Comparison of ENCODE assay signal across 11 cellular contexts in genomic region chr12:95200128-95200973, GRCh38. TPM values are rescaled to one million over a fixed set of nuclear protein-coding genes. Genes with fewer than 3 reads are reported as not detected.
A peak's percentile ranks its signal among the peaks of the same experiment; 100 is the strongest.
DNase-seq lines count a peak whose midpoint lies in the region; ATAC-seq, FAIRE-seq and TF ChIP-seq lines count a peak whose summit lies in the region.
"Had no signal": no experiment of that assay in that cellular context is flagged by ENCODE, and none has a peak within 500 bp of the region (broad histone marks: within the 10 kb centered on the region; RNA-seq: fewer than 3 reads in every experiment).

No MANE protein-coding gene starts in this region.

- WGBS in esophagus squamous epithelium, 2 donors, result 29 to 38% methylated on average over 6 of the region's 6 CpGs

- no peak for TF ChIP-seq CTCF in esophagus squamous epithelium (IDR thresholded peaks at IDR 0.05)

- no peaks in the 10 kb centered on the region for H3K36me3 ChIP-seq in esophagus squamous epithelium
- H3K36me3 ChIP-seq: SJCRH30 had no signal

- peak; percentile 63 for FAIRE-seq in GM12891 (lab: Jason Lieb, UNC)

- TF ChIP-seq POLR2A in GM12891 (IDR thresholded peaks at IDR 0.05; ENCODE audit: low read depth, low read length) (no peak), esophagus squamous epithelium (IDR thresholded peaks at IDR 0.05) (no peak)

- H3K4me1 ChIP-seq in esophagus squamous epithelium, result peaks cover 20 to 80% (median 44%) of the 10 kb centered on the region in 3 donors

- intact Hi-C loops in esophagus squamous epithelium (cut with DNase I), result no loop called here
- intact Hi-C loops in sciatic nerve (cut with DNase I), result no loop called here

- peak overlapping the region; percentile 67 to 88 (median 80) for H3K27ac ChIP-seq in esophagus squamous epithelium
- H3K27ac ChIP-seq: SJCRH30 had no signal

- no peaks in the 10 kb centered on the region for H3K27me3 ChIP-seq in esophagus squamous epithelium
- H3K27me3 ChIP-seq: SJCRH30 had no signal

- no peaks in the 10 kb centered on the region for H3K9me3 ChIP-seq in esophagus squamous epithelium
- H3K9me3 ChIP-seq: SJCRH30 had no signal

- DNase-seq in GM12891 (ENCODE audit: insufficient read length, low spot score) (no peak), SK-N-DZ (ENCODE audit: low spot score) (peak; percentile 44), esophagus squamous epithelium (lab: John Stamatoyannopoulos, UW) (no peak), sciatic nerve (ENCODE audit: low spot score) (no peak), UCSD-AML1 (lab: John Stamatoyannopoulos, UW; ENCODE audit: unreplicated experiment) (no peak), nucleus accumbens (lab: John Stamatoyannopoulos, UW) (no peak)
- DNase-seq: aorta; CD4-positive, CD25-positive, alpha-beta regulatory T cell; SJCRH30 had no signal

- peak overlapping the region in 2 of 4 donors; percentile 5 to 37 for H3K4me3 ChIP-seq in esophagus squamous epithelium
- H3K4me3 ChIP-seq: SJCRH30 had no signal

- ATAC-seq in sciatic nerve, result peak; percentile 52
- ATAC-seq in HG02885 (IDR thresholded peaks at IDR 0.05; ENCODE audit: poor library complexity, unreplicated experiment), result no peak
- ATAC-seq in GM21423 (IDR thresholded peaks at IDR 0.05; ENCODE audit: unreplicated experiment), result no peak

TF ChIP-seq in GM12891, 5 proteins besides CTCF, POLR2A, EP300 and RAD21:
- no peak for TF ChIP-seq SPI1 (IDR thresholded peaks at IDR 0.05; ENCODE audit: low read depth, low read length)
- no peak for TF ChIP-seq POLR2AphosphoS5 (IDR thresholded peaks at IDR 0.05; ENCODE audit: low read depth, low read length)
- TF ChIP-seq PAX5 (IDR thresholded peaks at IDR 0.05; ENCODE audit: insufficient read depth, low read length, severe bottlenecking), result no peak
- TF ChIP-seq TAF1 (IDR thresholded peaks at IDR 0.05; ENCODE audit: low read depth, low read length), result no peak
- no peak for TF ChIP-seq POU2F2 (IDR thresholded peaks at IDR 0.05; ENCODE audit: low read depth, low read length)
TF ChIP-seq in GM12891: peak in this region for 0.

RNA-seq across cellular contexts. Expression of gene FGD6, which starts 16.9 kb away (rescaled TPM):
- 2.9 TPM for polyA plus RNA-seq in GM12891 (2012; ENCODE audit: low read depth, missing spikeins)
- polyA plus RNA-seq in SK-N-DZ (2014; cell fraction: cytosol; rRNA removed), result 8.5 and 10.7 TPM in 2 replicates
- 9.6 and 16.9 TPM in 2 replicates for polyA plus RNA-seq in SK-N-DZ (2014; cell fraction: nucleus; rRNA removed)
- total RNA-seq in esophagus squamous epithelium (10 to 100 TPM; 10.0 to 19.1 (median 13.2) TPM), sciatic nerve (22.2 TPM)

RNA-seq across cellular contexts. Expression of gene VEZT, which starts 17.3 kb away (rescaled TPM):
- polyA plus RNA-seq in GM12891 (2012; ENCODE audit: low read depth, missing spikeins), result 37.4 TPM
- 92.2 and 93.8 TPM in 2 replicates for polyA plus RNA-seq in SK-N-DZ (2014; cell fraction: cytosol; rRNA removed)
- 72.4 and 76.2 TPM in 2 replicates for polyA plus RNA-seq in SK-N-DZ (2014; cell fraction: nucleus; rRNA removed)
- 10 to 100 TPM; 27.7 to 82.0 (median 45.3) TPM for total RNA-seq in esophagus squamous epithelium
- total RNA-seq in sciatic nerve, result 71.6 TPM
